In the genomic region with DNA sequence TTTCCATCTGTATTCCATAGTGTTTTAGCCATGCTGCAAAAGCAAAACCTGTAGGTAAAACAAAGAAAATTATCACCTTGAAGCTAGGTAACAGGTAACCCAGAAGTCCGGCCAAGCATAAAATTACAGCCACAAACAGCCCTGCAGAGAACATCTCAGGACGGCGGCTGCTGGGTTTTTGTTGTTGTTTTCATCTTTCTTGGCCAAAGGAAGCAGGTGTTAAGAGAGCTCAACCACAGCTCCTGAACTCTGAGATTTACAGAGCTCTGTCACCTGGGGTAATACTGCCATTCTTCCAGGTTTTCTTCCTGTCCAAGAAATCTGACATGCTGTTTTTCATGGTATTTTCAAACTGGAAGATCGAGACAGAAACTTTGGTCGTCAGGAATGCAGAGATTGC, we compare ENCODE assay signal across 8 cellular contexts. TPM values are rescaled to one million over a fixed set of nuclear protein-coding genes. Genes with fewer than 3 reads are reported as not detected.
DNase-seq lines count a peak whose midpoint lies in the region; ATAC-seq and TF ChIP-seq lines count a peak whose summit lies in the region.

No MANE protein-coding gene starts in this region.

- H3K36me3 Mint-ChIP-seq in natural killer cell treated with Interleukin-12 subunit alpha and Interleukin-12 subunit beta and Interleukin-15 and Interleukin-18, amount 100 ng/mL, for 72 hours = no peaks in the 10 kb centered on the region
- no peaks in the 10 kb centered on the region for H3K36me3 Mint-ChIP-seq in natural killer cell

- H3K27ac Mint-ChIP-seq in natural killer cell treated with Interleukin-12 subunit alpha and Interleukin-12 subunit beta and Interleukin-15 and Interleukin-18, amount 100 ng/mL, for 72 hours = no peak overlapping the region
- no peak overlapping the region for H3K27ac Mint-ChIP-seq in natural killer cell

- peaks cover 22 to 70% of the 10 kb centered on the region in 2 donors for H3K27me3 Mint-ChIP-seq in natural killer cell treated with Interleukin-12 subunit alpha and Interleukin-12 subunit beta and Interleukin-15 and Interleukin-18, amount 100 ng/mL, for 72 hours
- peaks cover 26 to 46% of the 10 kb centered on the region in 2 donors for H3K27me3 Mint-ChIP-seq in natural killer cell (ENCODE audit: low read depth in 2 of 2)

- no peak for DNase-seq in natural killer cell treated with Interleukin-12 subunit alpha and Interleukin-12 subunit beta and Interleukin-15 and Interleukin-18, amount 100 ng/mL, for 72 hours (ENCODE audit: low spot score)
- DNase-seq in natural killer cell = no peak
- DNase-seq in upper lobe of right lung = no peak
- no peak for DNase-seq in spleen
- no peak for DNase-seq in activated effector memory CD4-positive, alpha-beta T cell treated with anti-CD3 and anti-CD28 coated beads, Interleukin-2, amount 50 U/mL, for 16 hours
- no peak for DNase-seq in mesenteric fat pad (ENCODE audit: low spot score)

- H3K4me3 Mint-ChIP-seq in natural killer cell treated with Interleukin-12 subunit alpha and Interleukin-12 subunit beta and Interleukin-15 and Interleukin-18, amount 100 ng/mL, for 72 hours = peak overlapping the region; percentile 35
- H3K4me3 Mint-ChIP-seq in natural killer cell = no peak overlapping the region

- TF ChIP-seq CTCF in natural killer cell (IDR thresholded peaks at IDR 0.05) (no peak), upper lobe of right lung (IDR thresholded peaks at IDR 0.05) (no peak), spleen (IDR thresholded peaks at IDR 0.05 in 8 of 11, conservative IDR thresholded peaks at IDR 0.05 in 3 of 11) (no peak)

- H3K9me3 Mint-ChIP-seq in natural killer cell treated with Interleukin-12 subunit alpha and Interleukin-12 subunit beta and Interleukin-15 and Interleukin-18, amount 100 ng/mL, for 72 hours = no peaks in the 10 kb centered on the region
- H3K9me3 Mint-ChIP-seq in natural killer cell = no peaks in the 10 kb centered on the region

- no peak for TF ChIP-seq POLR2A in spleen (IDR thresholded peaks at IDR 0.05)

- no peak overlapping the region for H3K27ac ChIP-seq in duodenal mucosa (ENCODE audit: low read depth, low read length)
- no peak overlapping the region for H3K27ac ChIP-seq in upper lobe of right lung
- no peak overlapping the region for H3K27ac ChIP-seq in spleen

- H3K4me1 Mint-ChIP-seq in natural killer cell treated with Interleukin-12 subunit alpha and Interleukin-12 subunit beta and Interleukin-15 and Interleukin-18, amount 100 ng/mL, for 72 hours (ENCODE audit: low read depth in 2 of 2) = peaks cover 5 to 6% of the 10 kb centered on the region in 2 donors
- peaks cover 7 to 13% of the 10 kb centered on the region in 2 donors for H3K4me1 Mint-ChIP-seq in natural killer cell

- H3K9me3 ChIP-seq in duodenal mucosa (ENCODE audit: control insufficient read depth in 1 of 2, low read length in 2 of 2) = no peaks in the 10 kb centered on the region
- no peaks in the 10 kb centered on the region for H3K9me3 ChIP-seq in upper lobe of right lung
- H3K9me3 ChIP-seq in spleen = no peaks in the 10 kb centered on the region

- peak overlapping the region; percentile 77 to 92 for H3K4me3 ChIP-seq in duodenal mucosa (ENCODE audit: low read depth in 1 of 2, low read length in 2 of 2)
- H3K4me3 ChIP-seq in upper lobe of right lung = peak overlapping the region; percentile 46
- H3K4me3 ChIP-seq in spleen = peak overlapping the region in 1 of 8 donors; percentile 67

- H3K36me3 ChIP-seq in duodenal mucosa (ENCODE audit: control insufficient read depth in 1 of 2, insufficient read depth in 2 of 2, low read length in 2 of 2) (no peaks in the 10 kb centered on the region), upper lobe of right lung (no peaks in the 10 kb centered on the region), spleen (no peaks in the 10 kb centered on the region)

- intact Hi-C loops in natural killer cell (cut with micrococcal nuclease) = no loop called here
- intact Hi-C loops in upper lobe of right lung (cut with DNase I) = no loop called here
- intact Hi-C loops in spleen (cut with DNase I; ENCODE audit: low total_unique reads) = no loop called here

- H3K4me1 ChIP-seq in duodenal mucosa (ENCODE audit: control insufficient read depth in 1 of 2, insufficient read depth in 2 of 2, low read length in 2 of 2) (peaks cover 9 to 15% of the 10 kb centered on the region in 2 donors), upper lobe of right lung (no peaks in the 10 kb centered on the region), spleen (peaks cover 10 to 20% (median 17%) of the 10 kb centered on the region in 6 donors)

- 16 to 27% (median 20%) methylated on average over 5 of the region's 5 CpGs for WGBS in spleen, 5 donors

- H3K9ac ChIP-seq in duodenal mucosa (ENCODE audit: low read depth in 1 of 2, low read length in 2 of 2) = peak overlapping the region in 1 of 2 donors; percentile 60

- no peak for ATAC-seq in natural killer cell treated with Interleukin-12 subunit alpha and Interleukin-12 subunit beta and Interleukin-15 and Interleukin-18, amount 100 ng/mL, for 72 hours
- no peak for ATAC-seq in natural killer cell
- ATAC-seq in HG03571 (IDR thresholded peaks at IDR 0.05; ENCODE audit: unreplicated experiment) = peak; percentile 31
- no peak for ATAC-seq in upper lobe of right lung

- H3K27me3 ChIP-seq in duodenal mucosa (ENCODE audit: control insufficient read depth in 1 of 2, insufficient read depth in 2 of 2, low read length in 2 of 2) (peaks cover 3 to 4% of the 10 kb centered on the region in 2 donors), upper lobe of right lung (peaks cover 15% of the 10 kb centered on the region), spleen (replicated peaks in 1 of 7) (peaks cover 0 to 42% (median 24%) of the 10 kb centered on the region in 7 donors)

RNA-seq across cellular contexts. Expression of a gene that starts 0.8 kb away (rescaled TPM):
- total RNA-seq in natural killer cell treated with Interleukin-12 subunit alpha and Interleukin-12 subunit beta and Interleukin-15 and Interleukin-18, amount 100 ng/mL, for 72 hours = not detected
- total RNA-seq in natural killer cell (under 1 TPM in 1 of 3 donors, not detected in 2; 0.08 TPM), upper lobe of right lung (14.3 TPM), spleen (1 to 10 TPM in 1 of 7 donors, under 1 TPM in 5, not detected in 1; 0.07 to 1.4 (median 0.30) TPM), mesenteric fat pad (3.9 TPM)
- polyA plus RNA-seq in spleen = under 1 TPM; 0.11 to 0.42 (median 0.15) TPM
